Comparison of ENCODE assay signal across 23 cellular contexts in the genomic region with DNA sequence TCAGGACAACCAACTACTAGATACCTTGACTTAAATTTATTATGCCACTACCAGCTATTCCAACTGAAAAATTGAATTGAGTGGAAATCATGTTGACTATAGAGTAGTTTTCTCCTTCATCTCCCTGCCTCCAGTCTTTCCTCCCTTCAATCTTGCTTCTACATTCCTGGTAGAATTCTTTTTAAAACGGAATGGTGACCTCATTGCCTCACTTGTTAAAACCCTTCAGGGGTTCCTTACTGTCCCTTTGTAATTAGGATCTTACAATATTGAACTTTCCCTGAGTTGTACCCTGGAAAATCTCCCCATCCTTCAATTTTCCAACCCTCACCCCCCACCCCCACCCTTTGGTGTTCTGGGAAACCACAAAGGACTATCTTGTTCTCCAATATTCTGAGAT.
DNase-seq lines count a peak whose midpoint lies in the region; ATAC-seq and TF ChIP-seq lines count a peak whose summit lies in the region.
"Had no signal": no experiment of that assay in that cellular context is flagged by ENCODE, and none has a peak within 500 bp of the region (broad histone marks: within the 10 kb centered on the region; RNA-seq: fewer than 3 reads in every experiment).

No MANE protein-coding gene starts in this region.

- H3K27me3 ChIP-seq in Caco-2 (replicated peaks; ENCODE audit: control insufficient read depth, insufficient read depth, low read length) (no peaks in the 10 kb centered on the region), Karpas-422 (ENCODE audit: low read length) (no peaks in the 10 kb centered on the region), GM23248 (replicated peaks; ENCODE audit: insufficient read depth) (no peaks in the 10 kb centered on the region)
- H3K27me3 ChIP-seq: suprapubic skin had no signal

- peak overlapping the region; percentile 69 for H3K27ac Mint-ChIP-seq in Caco-2 (ENCODE audit: unreplicated experiment)
- peak overlapping the region; percentile 14 for H3K27ac Mint-ChIP-seq in dendritic cell treated with granulocyte-macrophage colony-stimulating factor and Interleukin-4, amounts not matched to agents 40 ng/mL and 50 ng/mL, for 4 days
- peak overlapping the region; percentile 49 to 68 for H3K27ac Mint-ChIP-seq in natural killer cell treated with Interleukin-12 subunit alpha and Interleukin-12 subunit beta and Interleukin-15 and Interleukin-18, amount 100 ng/mL, for 72 hours
- H3K27ac Mint-ChIP-seq in activated CD4-positive, alpha-beta T cell treated with anti-CD3 and anti-CD28 coated beads for 36 hours = no peak overlapping the region
- no peak overlapping the region for H3K27ac Mint-ChIP-seq in activated CD8-positive, alpha-beta T cell treated with anti-CD3 and anti-CD28 coated beads for 36 hours
- H3K27ac Mint-ChIP-seq: activated naive CD4-positive, alpha-beta T cell treated with anti-CD3 and anti-CD28 coated beads for 36 hours; T-helper 2 cell treated with Interferon-gamma antibody and Interleukin-4, amounts not matched to agents 5 μg/mL and 100 μg/mL, for 36 hours had no signal

- H3K4me1 ChIP-seq in Caco-2 (peaks cover 45% of the 10 kb centered on the region), Karpas-422 (ENCODE audit: low read length) (peaks cover 86% of the 10 kb centered on the region), GM23248 (ENCODE audit: insufficient read depth) (peaks cover 48% of the 10 kb centered on the region)

- DNase-seq in Caco-2 = no peak
- DNase-seq in Karpas-422 = no peak
- no peak for DNase-seq in natural killer cell treated with Interleukin-12 subunit alpha and Interleukin-12 subunit beta and Interleukin-15 and Interleukin-18, amount 100 ng/mL, for 72 hours (ENCODE audit: low spot score)
- no peak for DNase-seq in activated CD4-positive, alpha-beta T cell treated with anti-CD3 and anti-CD28 coated beads for 36 hours
- DNase-seq in NCI-H1048 (lab: John Stamatoyannopoulos, UW) = no peak
- DNase-seq in activated CD8-positive, alpha-beta T cell treated with anti-CD3 and anti-CD28 coated beads for 36 hours = no peak
- DNase-seq in GM23248 = no peak
- DNase-seq: activated CD8-positive, alpha-beta memory T cell treated with anti-CD3 and anti-CD28 coated beads, Interleukin-2, amount 50 U/mL, for 4 hours; activated naive CD4-positive, alpha-beta T cell treated with anti-CD3 and anti-CD28 coated beads for 36 hours; COR-L47; effector CD4-positive, alpha-beta T cell; left cardiac atrium; NCI-H1105; NCI-H526 treated with DMSO at 0.1 percent for 48 hours; posterior cingulate gyrus; stimulated activated CD4-positive, alpha-beta T cell treated with anti-CD3 and anti-CD28 coated beads, Interleukin-4, amount 100 ng/mL, for 24 hours; stimulated activated CD8-positive, alpha-beta memory T cell treated with anti-CD3 and anti-CD28 coated beads, Interleukin-4, amount 100 ng/mL, for 48 hours had no signal

- H3K9me2 ChIP-seq in Karpas-422 (replicated peaks; ENCODE audit: insufficient read depth, low read length) (no peaks in the 10 kb centered on the region), GM23248 (ENCODE audit: insufficient read depth) (no peaks in the 10 kb centered on the region)

- no peaks in the 10 kb centered on the region for H3K9me3 Mint-ChIP-seq in Caco-2 (ENCODE audit: unreplicated experiment)
- no peaks in the 10 kb centered on the region for H3K9me3 Mint-ChIP-seq in dendritic cell treated with granulocyte-macrophage colony-stimulating factor and Interleukin-4, amounts not matched to agents 40 ng/mL and 50 ng/mL, for 4 days
- H3K9me3 Mint-ChIP-seq in natural killer cell treated with Interleukin-12 subunit alpha and Interleukin-12 subunit beta and Interleukin-15 and Interleukin-18, amount 100 ng/mL, for 72 hours = no peaks in the 10 kb centered on the region
- no peaks in the 10 kb centered on the region for H3K9me3 Mint-ChIP-seq in activated CD4-positive, alpha-beta T cell treated with anti-CD3 and anti-CD28 coated beads for 36 hours (ENCODE audit: low read depth)
- no peaks in the 10 kb centered on the region for H3K9me3 Mint-ChIP-seq in activated CD8-positive, alpha-beta T cell treated with anti-CD3 and anti-CD28 coated beads for 36 hours
- H3K9me3 Mint-ChIP-seq: activated naive CD4-positive, alpha-beta T cell treated with anti-CD3 and anti-CD28 coated beads for 36 hours; T-helper 2 cell treated with Interferon-gamma antibody and Interleukin-4, amounts not matched to agents 5 μg/mL and 100 μg/mL, for 36 hours had no signal

- no peak overlapping the region for H3K4me3 Mint-ChIP-seq in Caco-2 (ENCODE audit: unreplicated experiment)
- H3K4me3 Mint-ChIP-seq in dendritic cell treated with granulocyte-macrophage colony-stimulating factor and Interleukin-4, amounts not matched to agents 40 ng/mL and 50 ng/mL, for 4 days = no peak overlapping the region
- H3K4me3 Mint-ChIP-seq in natural killer cell treated with Interleukin-12 subunit alpha and Interleukin-12 subunit beta and Interleukin-15 and Interleukin-18, amount 100 ng/mL, for 72 hours = peak overlapping the region; percentile 69
- H3K4me3 Mint-ChIP-seq in activated CD4-positive, alpha-beta T cell treated with anti-CD3 and anti-CD28 coated beads for 36 hours = no peak overlapping the region
- no peak overlapping the region for H3K4me3 Mint-ChIP-seq in activated CD8-positive, alpha-beta T cell treated with anti-CD3 and anti-CD28 coated beads for 36 hours
- H3K4me3 Mint-ChIP-seq: activated naive CD4-positive, alpha-beta T cell treated with anti-CD3 and anti-CD28 coated beads for 36 hours; T-helper 2 cell treated with Interferon-gamma antibody and Interleukin-4, amounts not matched to agents 5 μg/mL and 100 μg/mL, for 36 hours had no signal

- H4K20me1 ChIP-seq in Karpas-422 (ENCODE audit: insufficient read depth, low read depth, low read length) (no peaks in the 10 kb centered on the region), GM23248 (ENCODE audit: insufficient read depth) (no peaks in the 10 kb centered on the region)

- H3K9me3 ChIP-seq in Caco-2 = no peaks in the 10 kb centered on the region
- no peaks in the 10 kb centered on the region for H3K9me3 ChIP-seq in Karpas-422 (ENCODE audit: low read length)
- H3K9me3 ChIP-seq in GM23248 (ENCODE audit: low read depth) = no peaks in the 10 kb centered on the region
- H3K9me3 ChIP-seq: suprapubic skin had no signal

- no peak overlapping the region for H2AFZ ChIP-seq in Karpas-422 (ENCODE audit: low read length)
- H2AFZ ChIP-seq in GM23248 = no peak overlapping the region

- H3K4me1 Mint-ChIP-seq in Caco-2 (ENCODE audit: low read depth, unreplicated experiment) = peaks cover 23% of the 10 kb centered on the region
- peaks cover 48% of the 10 kb centered on the region for H3K4me1 Mint-ChIP-seq in dendritic cell treated with granulocyte-macrophage colony-stimulating factor and Interleukin-4, amounts not matched to agents 40 ng/mL and 50 ng/mL, for 4 days (ENCODE audit: low read depth)
- peaks cover 42 to 49% of the 10 kb centered on the region in 2 donors for H3K4me1 Mint-ChIP-seq in natural killer cell treated with Interleukin-12 subunit alpha and Interleukin-12 subunit beta and Interleukin-15 and Interleukin-18, amount 100 ng/mL, for 72 hours (ENCODE audit: low read depth in 2 of 2)
- H3K4me1 Mint-ChIP-seq in activated CD4-positive, alpha-beta T cell treated with anti-CD3 and anti-CD28 coated beads for 36 hours = peaks cover 27% of the 10 kb centered on the region
- H3K4me1 Mint-ChIP-seq in activated CD8-positive, alpha-beta T cell treated with anti-CD3 and anti-CD28 coated beads for 36 hours (ENCODE audit: low read depth) = peaks cover 38% of the 10 kb centered on the region

- H3K4me2 ChIP-seq in Karpas-422 (ENCODE audit: low read depth, low read length, poor library complexity, severe bottlenecking) (no peak overlapping the region), GM23248 (ENCODE audit: unreplicated experiment) (no peak overlapping the region)
- H3K4me2 ChIP-seq: KMS-11 had no signal

- in situ Hi-C loops in GM23248 (cut with MboI) = no loop called here

- TF ChIP-seq CTCF in Caco-2 (IDR thresholded peaks at IDR 0.05; ENCODE audit: insufficient read depth in 1 of 2, low read depth in 1 of 2, low read length in 1 of 2, severe bottlenecking in 1 of 2, unreplicated experiment in 1 of 2) = no peak
- no peak for TF ChIP-seq CTCF in activated CD8-positive, alpha-beta T cell treated with anti-CD3 and anti-CD28 coated beads for 36 hours (IDR thresholded peaks at IDR 0.05)

- H3K9ac ChIP-seq in Karpas-422 (ENCODE audit: low read length) (no peak overlapping the region), GM23248 (no peak overlapping the region)
- H3K9ac ChIP-seq: KMS-11 had no signal

- intact Hi-C loops in Caco-2 (cut with micrococcal nuclease; ENCODE audit: unreplicated experiment) = no loop called here
- intact Hi-C loops in dendritic cell treated with granulocyte-macrophage colony-stimulating factor and Interleukin-4, amounts not matched to agents 40 ng/mL and 50 ng/mL, for 4 days (cut with micrococcal nuclease) = no loop called here
- intact Hi-C loops in activated CD4-positive, alpha-beta T cell treated with anti-CD3 and anti-CD28 coated beads for 36 hours (cut with DNase I, micrococcal nuclease) = no loop called here
- intact Hi-C loops in activated CD8-positive, alpha-beta T cell treated with anti-CD3 and anti-CD28 coated beads for 36 hours (cut with micrococcal nuclease) = no loop called here

- H3K27ac ChIP-seq in Karpas-422 (ENCODE audit: low read length) (peak overlapping the region; percentile 60), GM23248 (no peak overlapping the region)
- H3K27ac ChIP-seq: HL-60, KMS-11, suprapubic skin had no signal

- CTCF ChIA-PET in Caco-2 (lab: Charles Lee) = interaction anchor here (0.6 kb wide), 1 partner anchor 73 kb away, joined by 6 read pairs; no protein-coding TSS in a partner anchor
- CTCF ChIA-PET in activated CD4-positive, alpha-beta T cell treated with anti-CD3 and anti-CD28 coated beads for 36 hours (lab: Charles Lee) = interaction anchor here (0.6 kb wide), 1 partner anchor 32 kb away, joined by 4 read pairs; no protein-coding TSS in a partner anchor
- CTCF ChIA-PET in activated CD8-positive, alpha-beta T cell treated with anti-CD3 and anti-CD28 coated beads for 36 hours (lab: Charles Lee) = no interaction called here

- WGBS in GM23248 (ENCODE audit: low coverage in 1 of 2, low lambda C conversion rate in 2 of 2, missing lambda C conversion rate in 2 of 2), 2 experiments = 100% methylated on average over 1 of the region's 1 CpG

- H3F3A ChIP-seq in GM23248 (ENCODE audit: insufficient read depth) = peaks cover 50% of the 10 kb centered on the region

- H3K27me3 Mint-ChIP-seq in Caco-2 (ENCODE audit: insufficient read depth, unreplicated experiment) = no peaks in the 10 kb centered on the region
- H3K27me3 Mint-ChIP-seq in dendritic cell treated with granulocyte-macrophage colony-stimulating factor and Interleukin-4, amounts not matched to agents 40 ng/mL and 50 ng/mL, for 4 days = no peaks in the 10 kb centered on the region
- no peaks in the 10 kb centered on the region for H3K27me3 Mint-ChIP-seq in natural killer cell treated with Interleukin-12 subunit alpha and Interleukin-12 subunit beta and Interleukin-15 and Interleukin-18, amount 100 ng/mL, for 72 hours
- H3K27me3 Mint-ChIP-seq in activated CD4-positive, alpha-beta T cell treated with anti-CD3 and anti-CD28 coated beads for 36 hours = no peaks in the 10 kb centered on the region
- H3K27me3 Mint-ChIP-seq in activated CD8-positive, alpha-beta T cell treated with anti-CD3 and anti-CD28 coated beads for 36 hours = no peaks in the 10 kb centered on the region

- no peak overlapping the region for H3K4me3 ChIP-seq in Caco-2 (ENCODE audit: low read depth, low read length)
- no peak overlapping the region for H3K4me3 ChIP-seq in Karpas-422 (ENCODE audit: low read length)
- H3K4me3 ChIP-seq in GM23248 = no peak overlapping the region
- H3K4me3 ChIP-seq: suprapubic skin had no signal

- no peak for ATAC-seq in natural killer cell treated with Interleukin-12 subunit alpha and Interleukin-12 subunit beta and Interleukin-15 and Interleukin-18, amount 100 ng/mL, for 72 hours
- no peak for ATAC-seq in activated CD4-positive, alpha-beta T cell treated with anti-CD3 and anti-CD28 coated beads for 36 hours
- ATAC-seq in activated CD8-positive, alpha-beta T cell treated with anti-CD3 and anti-CD28 coated beads for 36 hours = no peak
- ATAC-seq: activated CD4-positive, CD25-positive, alpha-beta regulatory T cell treated with anti-CD3 and anti-CD28 coated beads, Interleukin-2, amount 50 U/mL, for 24 hours; left cardiac atrium had no signal

- H3K79me2 ChIP-seq in Karpas-422 (ENCODE audit: low read length) (peaks cover 95% of the 10 kb centered on the region), GM23248 (ENCODE audit: insufficient read depth) (no peaks in the 10 kb centered on the region; the same call in 1 of the 2 replicates)

- no TSS peak for BruUV-seq in Caco-2 (replicated peaks; lab: Mats Ljungman, UMichigan)

- POLR2A ChIA-PET in Caco-2 (lab: Charles Lee) = no interaction called here
- POLR2A ChIA-PET in activated CD4-positive, alpha-beta T cell treated with anti-CD3 and anti-CD28 coated beads for 36 hours (lab: Charles Lee) = no interaction called here
- POLR2A ChIA-PET in activated CD8-positive, alpha-beta T cell treated with anti-CD3 and anti-CD28 coated beads for 36 hours (lab: Charles Lee) = no interaction called here

- H3K36me3 Mint-ChIP-seq in Caco-2 (ENCODE audit: insufficient read depth, unreplicated experiment) = peaks cover 16% of the 10 kb centered on the region
- peaks cover 23% of the 10 kb centered on the region for H3K36me3 Mint-ChIP-seq in dendritic cell treated with granulocyte-macrophage colony-stimulating factor and Interleukin-4, amounts not matched to agents 40 ng/mL and 50 ng/mL, for 4 days (ENCODE audit: low read depth)
- H3K36me3 Mint-ChIP-seq in natural killer cell treated with Interleukin-12 subunit alpha and Interleukin-12 subunit beta and Interleukin-15 and Interleukin-18, amount 100 ng/mL, for 72 hours = peaks cover 6% of the 10 kb centered on the region
- H3K36me3 Mint-ChIP-seq in activated CD4-positive, alpha-beta T cell treated with anti-CD3 and anti-CD28 coated beads for 36 hours (ENCODE audit: low read depth) = peaks cover 13% of the 10 kb centered on the region
- peaks cover 27% of the 10 kb centered on the region for H3K36me3 Mint-ChIP-seq in activated CD8-positive, alpha-beta T cell treated with anti-CD3 and anti-CD28 coated beads for 36 hours (ENCODE audit: low read depth)

- H3K36me3 ChIP-seq in Caco-2 (ENCODE audit: control insufficient read depth, insufficient read depth, low read length) (no peaks in the 10 kb centered on the region), Karpas-422 (ENCODE audit: insufficient read depth, low read length) (0 out of 2 replicates have a peak, but pooled peaks cover 4% of the 10 kb centered on the region), GM23248 (ENCODE audit: low read depth) (no peaks in the 10 kb centered on the region)
- H3K36me3 ChIP-seq: suprapubic skin had no signal

Comparison
In these comparisons a context has a peak if more than half of its experiments do, and no peak if none do; other contexts are left out.
1. H3K27ac Mint-ChIP-seq: peak in Caco-2 (single experiment), dendritic cell treated with granulocyte-macrophage colony-stimulating factor and Interleukin-4, amounts not matched to agents 40 ng/mL and 50 ng/mL, for 4 days (single experiment) and natural killer cell treated with Interleukin-12 subunit alpha and Interleukin-12 subunit beta and Interleukin-15 and Interleukin-18, amount 100 ng/mL, for 72 hours (2 of 2); none in activated CD4-positive, alpha-beta T cell treated with anti-CD3 and anti-CD28 coated beads for 36 hours (single experiment) and activated CD8-positive, alpha-beta T cell treated with anti-CD3 and anti-CD28 coated beads for 36 hours (single experiment).